In the genomic region with DNA sequence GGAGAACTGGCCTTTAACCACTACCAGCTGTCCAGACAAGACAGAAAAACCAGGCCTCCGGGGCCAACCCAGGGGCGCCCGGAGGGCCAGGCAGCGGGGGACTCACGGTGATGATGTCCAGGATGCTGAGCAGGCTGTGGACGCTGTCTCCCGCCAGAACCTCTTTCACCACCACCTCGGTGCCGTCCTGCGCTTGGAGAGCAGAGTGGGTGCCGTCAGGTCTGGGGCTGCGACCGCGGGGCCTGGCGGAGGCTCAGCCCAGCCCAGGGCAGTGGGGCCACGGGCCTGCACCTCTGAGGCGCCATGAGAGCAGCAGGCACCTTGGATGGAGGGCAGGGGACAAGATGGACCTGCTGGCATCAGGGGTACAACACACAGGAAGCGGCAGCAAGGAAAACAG, we compare ENCODE assay signal across 1 cellular context.
TF ChIP-seq lines count a peak whose summit lies in the region.

No MANE protein-coding gene starts in this region.

TF ChIP-seq in H1, 55 proteins besides CTCF, POLR2A, EP300 and RAD21:
- TF ChIP-seq KDM4A (IDR thresholded peaks at IDR 0.05; ENCODE audit: low read depth, low read length, severe bottlenecking) (no peak), RBBP5 (IDR thresholded peaks at IDR 0.05; ENCODE audit: borderline replicate concordance, low read depth, low read length) (no peak), CBX8 (IDR thresholded peaks at IDR 0.05; ENCODE audit: borderline replicate concordance, low read depth, low read length) (no peak), RNF2 (IDR thresholded peaks at IDR 0.05; ENCODE audit: borderline replicate concordance, low read depth, low read length, missing control alignments, poor library complexity, severe bottlenecking) (no peak), SUZ12 (IDR thresholded peaks at IDR 0.05; ENCODE audit: low read length) (no peak), JUND (IDR thresholded peaks at IDR 0.05; ENCODE audit: low read length) (no peak), POU5F1 (IDR thresholded peaks at IDR 0.05; ENCODE audit: low read depth, low read length) (no peak), EZH2 (IDR thresholded peaks at IDR 0.05; ENCODE audit: low read depth, low read length, severe bottlenecking) (no peak), ASH2L (IDR thresholded peaks at IDR 0.05; ENCODE audit: low read length) (no peak)
- TF ChIP-seq, protein P1, sequence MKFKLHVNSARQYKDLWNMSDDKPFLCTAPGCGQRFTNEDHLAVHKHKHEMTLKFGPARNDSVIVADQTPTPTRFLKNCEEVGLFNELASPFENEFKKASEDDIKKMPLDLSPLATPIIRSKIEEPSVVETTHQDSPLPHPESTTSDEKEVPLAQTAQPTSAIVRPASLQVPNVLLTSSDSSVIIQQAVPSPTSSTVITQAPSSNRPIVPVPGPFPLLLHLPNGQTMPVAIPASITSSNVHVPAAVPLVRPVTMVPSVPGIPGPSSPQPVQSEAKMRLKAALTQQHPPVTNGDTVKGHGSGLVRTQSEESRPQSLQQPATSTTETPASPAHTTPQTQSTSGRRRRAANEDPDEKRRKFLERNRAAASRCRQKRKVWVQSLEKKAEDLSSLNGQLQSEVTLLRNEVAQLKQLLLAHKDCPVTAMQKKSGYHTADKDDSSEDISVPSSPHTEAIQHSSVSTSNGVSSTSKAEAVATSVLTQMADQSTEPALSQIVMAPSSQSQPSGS (IDR thresholded peaks at IDR 0.05; ENCODE audit: low read length), result no peak
- TF ChIP-seq, protein P2, sequence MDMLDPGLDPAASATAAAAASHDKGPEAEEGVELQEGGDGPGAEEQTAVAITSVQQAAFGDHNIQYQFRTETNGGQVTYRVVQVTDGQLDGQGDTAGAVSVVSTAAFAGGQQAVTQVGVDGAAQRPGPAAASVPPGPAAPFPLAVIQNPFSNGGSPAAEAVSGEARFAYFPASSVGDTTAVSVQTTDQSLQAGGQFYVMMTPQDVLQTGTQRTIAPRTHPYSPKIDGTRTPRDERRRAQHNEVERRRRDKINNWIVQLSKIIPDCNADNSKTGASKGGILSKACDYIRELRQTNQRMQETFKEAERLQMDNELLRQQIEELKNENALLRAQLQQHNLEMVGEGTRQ (IDR thresholded peaks at IDR 0.05; ENCODE audit: low read length), result no peak
- TF ChIP-seq, protein P3, sequence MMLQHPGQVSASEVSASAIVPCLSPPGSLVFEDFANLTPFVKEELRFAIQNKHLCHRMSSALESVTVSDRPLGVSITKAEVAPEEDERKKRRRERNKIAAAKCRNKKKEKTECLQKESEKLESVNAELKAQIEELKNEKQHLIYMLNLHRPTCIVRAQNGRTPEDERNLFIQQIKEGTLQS (IDR thresholded peaks at IDR 0.05; ENCODE audit: insufficient read depth, low read depth, low read length), result no peak
TF ChIP-seq in H1: peak in this region for 0.
